8 cellular contexts compared by ENCODE assay signal in genomic region chr3:47360110-47360517, GRCh38. TPM values are rescaled to one million over a fixed set of nuclear protein-coding genes. Genes with fewer than 3 reads are reported as not detected.
DNase-seq lines count a peak whose midpoint lies in the region; ATAC-seq, FAIRE-seq and TF ChIP-seq lines count a peak whose summit lies in the region.
"Not testable (repeated sequence)": the region's sequence is repeated elsewhere in the genome, so short reads cannot be mapped to it uniquely, and the experiment has no call there.

No MANE protein-coding gene starts in this region.

- CTCF ChIA-PET in A549 (lab: Yijun Ruan, JAX), result not testable (repeated sequence)

- DNase-seq in A549 (ENCODE audit: low read depth in 1 of 2, low spot score in 1 of 2) (peak in 1 of 2 experiments; percentile 42), HT-29 (ENCODE audit: low spot score) (peak; percentile 54), mesendoderm (peak; percentile 34)
- not testable (repeated sequence) for DNase-seq in activated T-cell treated with anti-CD3 and anti-CD28 coated beads, Interleukin-2, amount 50 U/mL, for 24 hours
- peak; percentile 32 for DNase-seq in activated naive CD8-positive, alpha-beta T cell treated with anti-CD3 and anti-CD28 coated beads for 36 hours
- peak; percentile 43 for DNase-seq in stimulated activated CD8-positive, alpha-beta memory T cell treated with anti-CD3 and anti-CD28 coated beads, Interleukin-4, amount 100 ng/mL, for 48 hours

- H3K18ac ChIP-seq in mesendoderm (ENCODE audit: low read length), result not testable (repeated sequence)

- not testable (repeated sequence) for H2BK120ac ChIP-seq in mesendoderm (ENCODE audit: low read depth, low read length)

- not testable (repeated sequence) for H4K5ac ChIP-seq in mesendoderm (ENCODE audit: low read length)

- H3K36me3 Mint-ChIP-seq in activated T-cell treated with anti-CD3 and anti-CD28 coated beads, Interleukin-2, amount 50 U/mL, for 24 hours (ENCODE audit: low read depth), result peaks cover 14% of the 10 kb centered on the region
- H3K36me3 Mint-ChIP-seq in activated naive CD8-positive, alpha-beta T cell treated with anti-CD3 and anti-CD28 coated beads for 36 hours, result peaks cover 20% of the 10 kb centered on the region

- not testable (repeated sequence) for H3K4me3 Mint-ChIP-seq in activated T-cell treated with anti-CD3 and anti-CD28 coated beads, Interleukin-2, amount 50 U/mL, for 24 hours; activated naive CD8-positive, alpha-beta T cell treated with anti-CD3 and anti-CD28 coated beads for 36 hours

- H3K27me3 ChIP-seq in mesendoderm (ENCODE audit: insufficient read depth, low read length, poor library complexity), result not testable (repeated sequence)

- peaks cover 17% of the 10 kb centered on the region for H3K9me3 Mint-ChIP-seq in activated T-cell treated with anti-CD3 and anti-CD28 coated beads, Interleukin-2, amount 50 U/mL, for 24 hours
- H3K9me3 Mint-ChIP-seq in activated naive CD8-positive, alpha-beta T cell treated with anti-CD3 and anti-CD28 coated beads for 36 hours, result peaks cover 23% of the 10 kb centered on the region

- peaks cover 17% of the 10 kb centered on the region for H3K4me1 Mint-ChIP-seq in activated T-cell treated with anti-CD3 and anti-CD28 coated beads, Interleukin-2, amount 50 U/mL, for 24 hours (ENCODE audit: low read depth)
- H3K4me1 Mint-ChIP-seq in activated naive CD8-positive, alpha-beta T cell treated with anti-CD3 and anti-CD28 coated beads for 36 hours, result peaks cover 15% of the 10 kb centered on the region

- H3K36me3 ChIP-seq in mesendoderm (ENCODE audit: control insufficient read depth, insufficient read depth, low read length), result not testable (repeated sequence)

- TF ChIP-seq POLR2A in A549 (IDR thresholded peaks at IDR 0.05; ENCODE audit: low read length), result not testable (repeated sequence)

- not testable (repeated sequence) for H3K27me3 Mint-ChIP-seq in activated T-cell treated with anti-CD3 and anti-CD28 coated beads, Interleukin-2, amount 50 U/mL, for 24 hours; activated naive CD8-positive, alpha-beta T cell treated with anti-CD3 and anti-CD28 coated beads for 36 hours

- not testable (repeated sequence) for ATAC-seq in A549
- peak; percentile 44 to 56 for ATAC-seq in activated CD4-positive, CD25-positive, alpha-beta regulatory T cell treated with anti-CD3 and anti-CD28 coated beads, Interleukin-2, amount 50 U/mL, for 24 hours
- ATAC-seq in esophagus mucosa, result peak; percentile 69

- H3K9me3 ChIP-seq in A549, result not testable (repeated sequence)

- H3K27ac Mint-ChIP-seq in activated T-cell treated with anti-CD3 and anti-CD28 coated beads, Interleukin-2, amount 50 U/mL, for 24 hours, result peak overlapping the region; percentile 77
- H3K27ac Mint-ChIP-seq in activated naive CD8-positive, alpha-beta T cell treated with anti-CD3 and anti-CD28 coated beads for 36 hours, result peak overlapping the region; percentile 13

- H2AK5ac ChIP-seq in mesendoderm (ENCODE audit: low read length), result not testable (repeated sequence)

- not testable (repeated sequence) for FAIRE-seq in A549 (lab: Jason Lieb, UNC)

- H3K4ac ChIP-seq in mesendoderm (ENCODE audit: low read depth, low read length), result not testable (repeated sequence)

- H2BK5ac ChIP-seq in mesendoderm (ENCODE audit: low read length), result not testable (repeated sequence)

- not testable (repeated sequence) for TF ChIP-seq RAD21 in A549 (conservative IDR thresholded peaks at IDR 0.05 in 1 of 2, IDR thresholded peaks at IDR 0.05 in 1 of 2)

- not testable (repeated sequence) for H4K8ac ChIP-seq in mesendoderm (ENCODE audit: low read depth, low read length)

- H3K56ac ChIP-seq in mesendoderm (ENCODE audit: low read length), result not testable (repeated sequence)

- not testable (repeated sequence) for TF ChIP-seq CTCF in A549 (IDR thresholded peaks at IDR 0.05)

- not testable (repeated sequence) for H3K4me2 ChIP-seq in A549; mesendoderm (ENCODE audit: low read length)

- not testable (repeated sequence) for TF ChIP-seq EP300 in A549 (IDR thresholded peaks at IDR 0.05)

- H3K23ac ChIP-seq in mesendoderm (ENCODE audit: low read length), result not testable (repeated sequence)

- not testable (repeated sequence) for H3K79me2 ChIP-seq in mesendoderm (ENCODE audit: control insufficient read depth, insufficient read depth, low read length)

- not testable (repeated sequence) for H2BK15ac ChIP-seq in mesendoderm (replicated peaks; ENCODE audit: low read depth)

- H3K4me1 ChIP-seq in A549; mesendoderm (ENCODE audit: control insufficient read depth, low read depth, low read length): not testable (repeated sequence)

- H3K9ac ChIP-seq in mesendoderm (ENCODE audit: low read length), result not testable (repeated sequence)

- H3K79me1 ChIP-seq in mesendoderm (ENCODE audit: low read length), result not testable (repeated sequence)

- H3K4me3 ChIP-seq in A549; mesendoderm (ENCODE audit: low read length): not testable (repeated sequence)

- POLR2A ChIA-PET in A549 (lab: Yijun Ruan, JAX), result not testable (repeated sequence)

- 56% methylated on average over 4 of the region's 4 CpGs for WGBS in A549 (ENCODE audit: missing lambda C conversion rate)
- no CpG with 5 or more reads among the region's 4 CpGs for WGBS in mesendoderm (ENCODE audit: extremely low coverage, insufficient coverage, low lambda C conversion rate)

- H3K27ac ChIP-seq in A549; mesendoderm (ENCODE audit: low read depth, low read length): not testable (repeated sequence)

TF ChIP-seq in A549, 52 proteins besides CTCF, POLR2A, EP300 and RAD21:
- not testable (repeated sequence) for TF ChIP-seq FOSL2 (IDR thresholded peaks at IDR 0.05)
- peak; percentile 58; the same call in 1 of the 2 replicates for TF ChIP-seq FOSL2 (CRISPR knock-in tag; IDR thresholded peaks at IDR 0.05)

RNA-seq across cellular contexts. Expression of gene PTPN23, which starts 20.7 kb away (rescaled TPM):
- polyA plus RNA-seq in A549 (2011; rRNA removed) (1.5 and 3.1 TPM in 2 replicates), A549 (2017; fragmentation: RNase III; extraction: RNeasy Plus Mini Kit Qiagen cat#74134 plus additional on column Dnase treatment) (16.8 to 21.3 TPM (median 17.3 TPM) in 3 replicates)
- 4.2 and 6.5 TPM in 2 replicates for polyA plus RNA-seq in A549 (2012; cell fraction: cytosol; rRNA removed)
- polyA plus RNA-seq in A549 (2012; cell fraction: nucleus; rRNA removed), result 23.9 and 26.4 TPM in 2 replicates
- 12.0 and 15.8 TPM in 2 replicates for polyA minus RNA-seq in A549 (2011; rRNA and poly(A)+ RNA removed)
- 13.9 and 16.6 TPM in 2 replicates for total RNA-seq in HT-29 (2014; rRNA removed; shearing (Covaris generic))
- total RNA-seq in activated naive CD8-positive, alpha-beta T cell treated with anti-CD3 and anti-CD28 coated beads for 36 hours, result 10 to 100 TPM; 25.9 to 30.3 TPM
- 26.1 TPM for total RNA-seq in esophagus mucosa
- polyA plus RNA-seq in mesendoderm (2013, experiment 1 of 2), result 18.6 TPM
- polyA plus RNA-seq in mesendoderm (2013, experiment 2 of 2), result 18.3 TPM
